Comparison of ENCODE assay signal across 31 cellular contexts in the genomic region with DNA sequence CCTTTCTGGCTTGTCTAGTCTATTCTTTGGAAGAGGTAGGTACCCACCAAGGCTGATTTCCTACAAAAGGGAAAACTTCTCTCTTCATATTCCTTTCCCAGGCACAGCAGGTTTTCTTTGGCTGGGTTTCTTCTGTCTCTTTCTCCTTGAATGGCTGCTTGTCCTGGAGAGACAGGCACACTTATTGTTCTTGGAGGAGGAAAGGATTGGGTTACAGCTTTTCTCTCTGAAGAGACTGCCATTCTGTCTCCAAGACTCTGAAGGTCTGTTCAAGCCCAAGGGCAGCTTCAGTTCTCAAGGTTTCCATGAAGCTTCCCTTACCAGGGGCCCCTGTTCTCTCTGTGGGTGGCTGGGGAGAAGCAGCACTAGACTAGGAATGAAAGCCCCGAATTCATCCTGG. TPM values are rescaled to one million over a fixed set of nuclear protein-coding genes. Genes with fewer than 3 reads are reported as not detected.
A peak's percentile ranks its signal among the peaks of the same experiment; 100 is the strongest.
DNase-seq lines count a peak whose midpoint lies in the region; ATAC-seq, FAIRE-seq and TF ChIP-seq lines count a peak whose summit lies in the region.
"Had no signal": no experiment of that assay in that cellular context is flagged by ENCODE, and none has a peak within 500 bp of the region (broad histone marks: within the 10 kb centered on the region; RNA-seq: fewer than 3 reads in every experiment).

No MANE protein-coding gene starts in this region.

- H3K14ac ChIP-seq in IMR-90 (replicated peaks; ENCODE audit: low read depth, low read length), result peak overlapping the region; percentile 81

- H3K27ac ChIP-seq in IMR-90 (ENCODE audit: insufficient read depth, low read length) (peak overlapping the region; percentile 10; the same call in 1 of the 2 replicates), aorta (ENCODE audit: low read depth in 1 of 2, low read length in 2 of 2) (peak overlapping the region; percentile 74 to 84)
- H3K27ac ChIP-seq: BLaER1 treated with 17β-estradiol and CSF1 and Interleukin-3, amounts not matched to agents 10 nM and 100 nM; gastroesophageal sphincter; hepatocyte; testis had no signal

- H4K8ac ChIP-seq in IMR-90 (ENCODE audit: low read depth in 2 of 2, low read length in 2 of 2), result peak overlapping the region; percentile 53 to 72; a peak in 3 of 4 replicates

- peak overlapping the region; percentile 96 for H2BK20ac ChIP-seq in IMR-90 (ENCODE audit: low read depth, low read length)

- TF ChIP-seq POLR2A in IMR-90 (IDR thresholded peaks at IDR 0.05; ENCODE audit: low read depth, low read length), result no peak

- CTCF ChIA-PET in IMR-90 (lab: Yijun Ruan, JAX), result no interaction called here

- peak overlapping the region; percentile 76 for H4K91ac ChIP-seq in IMR-90 (ENCODE audit: insufficient read depth, low read depth, low read length)

- peak overlapping the region; percentile 21 for H2BK5ac ChIP-seq in IMR-90 (ENCODE audit: low read depth, low read length, poor library complexity, severe bottlenecking)

- ATAC-seq in IMR-90 (ENCODE audit: low read depth), result no peak
- no peak for ATAC-seq in aorta (ENCODE audit: low FRiP score)
- ATAC-seq in GM21576 (IDR thresholded peaks at IDR 0.05; ENCODE audit: unreplicated experiment), result no peak
- ATAC-seq: gastroesophageal sphincter, HCT116, T-helper 17 cell had no signal

- no peak for TF ChIP-seq RAD21 in IMR-90 (IDR thresholded peaks at IDR 0.05; ENCODE audit: low read length)

- H3K56ac ChIP-seq in IMR-90 (ENCODE audit: extremely low read depth, insufficient read depth, low read length), result no peak overlapping the region; the same call in 1 of the 2 replicates

- H3K9me3 ChIP-seq in IMR-90 (ENCODE audit: control insufficient read depth, insufficient read depth, low read length), result no peaks in the 10 kb centered on the region
- H3K9me3 ChIP-seq in aorta (ENCODE audit: control insufficient read depth, low read length), result no peaks in the 10 kb centered on the region
- H3K9me3 ChIP-seq: gastroesophageal sphincter, testis had no signal

- H3K9ac ChIP-seq in IMR-90 (ENCODE audit: low read depth, low read length), result no peak overlapping the region
- H3K9ac ChIP-seq: BLaER1 treated with 17β-estradiol and CSF1 and Interleukin-3, amounts not matched to agents 10 nM and 100 nM had no signal

- H3K4me2 ChIP-seq in IMR-90 (ENCODE audit: low read depth, low read length), result no peak overlapping the region
- H3K4me2 ChIP-seq: BLaER1 treated with 17β-estradiol and CSF1 and Interleukin-3, amounts not matched to agents 10 nM and 100 nM; hepatocyte had no signal

- H3K27me3 Mint-ChIP-seq in nephron (ENCODE audit: low read depth), result no peaks in the 10 kb centered on the region

- H3K9me1 ChIP-seq in IMR-90 (ENCODE audit: insufficient read depth, low read length), result peaks cover 11% of the 10 kb centered on the region; the same call in 1 of the 2 replicates

- H2AFZ ChIP-seq in IMR-90 (replicated peaks; ENCODE audit: low read length, poor library complexity), result no peak overlapping the region
- H2AFZ ChIP-seq: hepatocyte had no signal

- peak overlapping the region; percentile 83 for H4K5ac ChIP-seq in IMR-90 (ENCODE audit: low read depth, low read length)

- H3K23ac ChIP-seq in IMR-90 (ENCODE audit: low read depth, low read length), result peak overlapping the region; percentile 48

- H3K4me3 ChIP-seq in IMR-90 (ENCODE audit: insufficient read depth, low read depth, low read length) (no peak overlapping the region), aorta (ENCODE audit: low read length in 2 of 2) (no peak overlapping the region)
- H3K4me3 ChIP-seq: BLaER1 treated with 17β-estradiol and CSF1 and Interleukin-3, amounts not matched to agents 10 nM and 100 nM; gastroesophageal sphincter; hepatocyte; lung; testis had no signal

- POLR2A ChIA-PET in IMR-90 (lab: Charles Lee; ENCODE audit: unreplicated experiment), result interaction anchor here (0.6 kb wide), 1 partner anchor 88 kb away, joined by 4 read pairs; no protein-coding TSS in a partner anchor

- H2AK9ac ChIP-seq in IMR-90 (replicated peaks; ENCODE audit: low read depth, low read length, poor library complexity), result no peak overlapping the region

- in situ Hi-C loops in IMR-90 (cut with MboI; ENCODE audit: low sequenced_read_pairs), result no loop called here
- in situ Hi-C loops in ACHN (cut with HindIII; ENCODE audit: low pct_ligation_motif_present, low pct_unique_long_range_greater_than_20kb, low sequenced_read_pairs), result no loop called here

- no peak overlapping the region for H3K4me3 Mint-ChIP-seq in nephron
- H3K4me3 Mint-ChIP-seq: activated CD4-positive, alpha-beta memory T cell treated with anti-CD3 and anti-CD28 coated beads, Interleukin-2, amount 10 ng/mL, durations not matched to agents 7 days and 5 days; activated T-helper 1 cell treated with anti-CD3 and anti-CD28 coated beads, Interleukin-12 subunit alpha, Interleukin-12 subunit beta, Interleukin-2, Interleukin-4 antibody, amounts not matched to agents 30 ng/mL and 10 ng/mL and 1 ng/mL, durations not matched to agents 14 hours and 24 hours and 36 hours; brain; IgD-negative memory B cell; T-helper 17 cell had no signal

- H2AK5ac ChIP-seq in IMR-90 (ENCODE audit: low read depth, low read length), result peak overlapping the region; percentile 54; the same call in 1 of the 2 replicates

- no peaks in the 10 kb centered on the region for H3K36me3 ChIP-seq in IMR-90 (ENCODE audit: control insufficient read depth, insufficient read depth, low read length)
- H3K36me3 ChIP-seq in aorta (ENCODE audit: control insufficient read depth in 1 of 2, insufficient read depth in 2 of 2, low read length in 1 of 2), result no peaks in the 10 kb centered on the region
- H3K36me3 ChIP-seq: BLaER1 treated with 17β-estradiol and CSF1 and Interleukin-3, amounts not matched to agents 10 nM and 100 nM; gastroesophageal sphincter had no signal

- H3K79me1 ChIP-seq in IMR-90 (ENCODE audit: low read depth in 1 of 2, low read length in 2 of 2), result no peaks in the 10 kb centered on the region

- peak overlapping the region; percentile 87 for H3K4ac ChIP-seq in IMR-90 (ENCODE audit: low read depth, low read length)

- no TSS peak for BruUV-seq in IMR-90 (replicated peaks; lab: Mats Ljungman, UMichigan)

- H3K4me1 Mint-ChIP-seq in nephron, result peaks cover 53% of the 10 kb centered on the region
- H3K4me1 Mint-ChIP-seq: activated CD4-positive, alpha-beta memory T cell treated with anti-CD3 and anti-CD28 coated beads, Interleukin-2, amount 10 ng/mL, durations not matched to agents 7 days and 5 days had no signal

- dilution Hi-C loops in IMR-90 (cut with HindIII; ENCODE audit: low sequenced_read_pairs, unreplicated experiment), result no loop called here

- no peaks in the 10 kb centered on the region for H4K20me1 ChIP-seq in IMR-90 (ENCODE audit: insufficient read depth, low read length)
- H4K20me1 ChIP-seq: BLaER1 treated with 17β-estradiol and CSF1 and Interleukin-3, amounts not matched to agents 10 nM and 100 nM had no signal

- WGBS in IMR-90 (ENCODE audit: extremely low coverage in 2 of 2, insufficient read length in 1 of 2), 2 experiments, result no CpG with 5 or more reads among the region's 1 CpG
- WGBS in aorta, 2 donors, result 5 to 13% methylated on average over 1 of the region's 1 CpG

- H3K9me3 Mint-ChIP-seq in nephron, result peaks cover 2% of the 10 kb centered on the region
- H3K9me3 Mint-ChIP-seq: activated CD4-positive, alpha-beta memory T cell treated with anti-CD3 and anti-CD28 coated beads, Interleukin-2, amount 10 ng/mL, durations not matched to agents 7 days and 5 days; activated T-helper 1 cell treated with anti-CD3 and anti-CD28 coated beads, Interleukin-12 subunit alpha, Interleukin-12 subunit beta, Interleukin-2, Interleukin-4 antibody, amounts not matched to agents 30 ng/mL and 10 ng/mL and 1 ng/mL, durations not matched to agents 14 hours and 24 hours and 36 hours; IgD-negative memory B cell had no signal

- H3K27ac Mint-ChIP-seq in nephron, result peak overlapping the region in 2 of 3 experiments; percentile 20 to 60
- H3K27ac Mint-ChIP-seq: activated CD4-positive, alpha-beta memory T cell treated with anti-CD3 and anti-CD28 coated beads, Interleukin-2, amount 10 ng/mL, durations not matched to agents 7 days and 5 days; activated T-helper 1 cell treated with anti-CD3 and anti-CD28 coated beads, Interleukin-12 subunit alpha, Interleukin-12 subunit beta, Interleukin-2, Interleukin-4 antibody, amounts not matched to agents 30 ng/mL and 10 ng/mL and 1 ng/mL, durations not matched to agents 14 hours and 24 hours and 36 hours; IgD-negative memory B cell; T-helper 17 cell had no signal

- H2BK15ac ChIP-seq in IMR-90 (ENCODE audit: low read depth, low read length), result peak overlapping the region; percentile 97; the same call in 2 of the 3 replicates

- intact Hi-C loops in IMR-90 (cut with micrococcal nuclease), result loop anchor here (5.0 kb wide), 1 partner anchor 44 kb away; no protein-coding TSS in a partner anchor
- intact Hi-C loops in aorta (cut with DNase I), result no loop called here

- H3K27me3 ChIP-seq in IMR-90 (ENCODE audit: control insufficient read depth, insufficient read depth, low read length), result no peaks in the 10 kb centered on the region
- no peaks in the 10 kb centered on the region for H3K27me3 ChIP-seq in aorta (ENCODE audit: control insufficient read depth in 1 of 2, insufficient read depth in 2 of 2, low read length in 1 of 2)
- H3K27me3 ChIP-seq: BLaER1 treated with 17β-estradiol and CSF1 and Interleukin-3, amounts not matched to agents 10 nM and 100 nM; gastroesophageal sphincter; hepatocyte; testis had no signal

- H3K4me1 ChIP-seq in IMR-90 (ENCODE audit: control insufficient read depth, insufficient read depth, low read length), result peaks cover 25% of the 10 kb centered on the region
- H3K4me1 ChIP-seq in aorta (ENCODE audit: control insufficient read depth in 1 of 2, insufficient read depth in 2 of 2, low read length in 2 of 2), result peaks cover 8 to 13% of the 10 kb centered on the region in 2 donors

- no peak for TF ChIP-seq CTCF in IMR-90 (conservative IDR thresholded peaks at IDR 0.05; ENCODE audit: low read depth, low read length)
- TF ChIP-seq CTCF in nephron (IDR thresholded peaks at IDR 0.05; ENCODE audit: unreplicated experiment in 3 of 3), result no peak

- H2BK120ac ChIP-seq in IMR-90 (ENCODE audit: low read depth, low read length), result peak overlapping the region; percentile 89

- peak overlapping the region; percentile 83 for H3K18ac ChIP-seq in IMR-90 (ENCODE audit: low read depth, low read length)

- no peaks in the 10 kb centered on the region for H3K36me3 Mint-ChIP-seq in nephron (ENCODE audit: low read depth)
- H3K36me3 Mint-ChIP-seq: brain, IgD-negative memory B cell had no signal

- no peak for DNase-seq in IMR-90
- peak; percentile 53 for DNase-seq in astrocyte of the hippocampus (ENCODE audit: low read depth, low spot score)
- DNase-seq in aorta, result no peak
- DNase-seq in ACHN, result no peak
- DNase-seq in HTR-8/SVneo (ENCODE audit: insufficient read length, low spot score), result no peak
- DNase-seq: activated CD4-positive, alpha-beta memory T cell treated with anti-CD3 and anti-CD28 coated beads, Interleukin-2, amount 10 ng/mL, durations not matched to agents 7 days and 5 days; activated CD4-positive, alpha-beta T cell treated with anti-CD3 and anti-CD28 coated beads for 1 hour; activated CD8-positive, alpha-beta memory T cell treated with anti-CD3 and anti-CD28 coated beads, Interleukin-2, amount 50 U/mL, for 4 hours; activated naive CD4-positive, alpha-beta T cell treated with Interleukin-2 at 50 U/mL for 16 hours; DMS153; NCI-H1048; NCI-H2171; stimulated activated CD4-positive, alpha-beta T cell treated with anti-CD3 and anti-CD28 coated beads, Interleukin-1b, Interleukin-23, amount 100 ng/mL, for 48 hours; stimulated activated naive CD4-positive, alpha-beta T cell treated with Interleukin-2 at 50 U/mL for 16 hours; T-helper 17 cell; testis had no signal

- FAIRE-seq in HTR-8/SVneo (lab: Jason Lieb, UNC), result no peak
- FAIRE-seq: GM12892 had no signal

RNA-seq across cellular contexts. Expression of gene ACTBL2, which starts 33.9 kb away (rescaled TPM):
- total RNA-seq in IMR-90 (2012; rRNA removed) (1.6 and 1.7 TPM in 2 replicates), aorta (not detected)
- polyA plus RNA-seq in IMR-90 (2012; rRNA removed) (0.29 and 0.52 TPM in 2 replicates), aorta (not detected)
- 0.33 and 0.35 TPM in 2 replicates for polyA plus RNA-seq in IMR-90 (2012; cell fraction: cytosol; rRNA removed)
- 0.61 and 1.3 TPM in 2 replicates for polyA plus RNA-seq in IMR-90 (2012; cell fraction: nucleus; rRNA removed; ENCODE audit: low replicate concordance)
- total RNA-seq: activated CD4-positive, alpha-beta memory T cell treated with anti-CD3 and anti-CD28 coated beads, Interleukin-2, amount 10 ng/mL, durations not matched to agents 7 days and 5 days; activated T-helper 1 cell treated with anti-CD3 and anti-CD28 coated beads, Interleukin-12 subunit alpha, Interleukin-12 subunit beta, Interleukin-2, Interleukin-4 antibody, amounts not matched to agents 30 ng/mL and 10 ng/mL and 1 ng/mL, durations not matched to agents 14 hours and 24 hours and 36 hours; cerebellum; G401; NCI-H460; T-helper 17 cell had no signal
- polyA plus RNA-seq: IgD-negative memory B cell, neural cell had no signal
